In genomic region chr13:41960195-41960699, GRCh38 we compare ENCODE assay signal across 8 cellular contexts. TPM values are rescaled to one million over a fixed set of nuclear protein-coding genes. Genes with fewer than 3 reads are reported as not detected.
DNase-seq lines count a peak whose midpoint lies in the region; ATAC-seq, FAIRE-seq and TF ChIP-seq lines count a peak whose summit lies in the region.

No MANE protein-coding gene starts in this region.

- no peaks in the 10 kb centered on the region for H3K9me3 Mint-ChIP-seq in activated CD8-positive, alpha-beta T cell treated with anti-CD3 and anti-CD28 coated beads for 36 hours
- no peaks in the 10 kb centered on the region for H3K9me3 Mint-ChIP-seq in glutamatergic neuron (ENCODE audit: unreplicated experiment)

- no peak for FAIRE-seq in pancreas (lab: Jason Lieb, UNC)

- CTCF ChIA-PET in AG04450 (lab: Charles Lee): interaction anchor here (1.1 kb wide), 1 partner anchor 291 kb away, joined by 4 read pairs; no protein-coding TSS in a partner anchor
- CTCF ChIA-PET in activated CD8-positive, alpha-beta T cell treated with anti-CD3 and anti-CD28 coated beads for 36 hours (lab: Charles Lee): interaction anchor here (0.9 to 2.1 kb wide), 4 partner anchors 12 to 44 kb away, joined by 3 to 5 read pairs (median 5); no protein-coding TSS in a partner anchor

- H3K27me3 Mint-ChIP-seq in activated CD8-positive, alpha-beta T cell treated with anti-CD3 and anti-CD28 coated beads for 36 hours: peaks cover 2% of the 10 kb centered on the region
- H3K27me3 Mint-ChIP-seq in glutamatergic neuron (ENCODE audit: unreplicated experiment): peaks cover 8% of the 10 kb centered on the region

- H3K4me3 ChIP-seq in AG04450 (ENCODE audit: low read depth, low read length): peak overlapping the region; percentile 79
- H3K4me3 ChIP-seq in pancreas: peak overlapping the region; percentile 68 to 88 (median 81)

- H3K27me3 ChIP-seq in AG04450 (ENCODE audit: control insufficient read depth, insufficient read depth, low read length) (no peaks in the 10 kb centered on the region), pancreas (no peaks in the 10 kb centered on the region)

- no peaks in the 10 kb centered on the region for H3K36me3 ChIP-seq in pancreas

- TF ChIP-seq CTCF in AG04450 (IDR thresholded peaks at IDR 0.05; ENCODE audit: low read depth, low read length) (no peak), glutamatergic neuron (IDR thresholded peaks at IDR 0.05; ENCODE audit: partially characterized antibody, unreplicated experiment) (no peak), pancreas (IDR thresholded peaks at IDR 0.05) (no peak)
- no peak for TF ChIP-seq CTCF in activated CD8-positive, alpha-beta T cell treated with anti-CD3 and anti-CD28 coated beads for 36 hours (IDR thresholded peaks at IDR 0.05)

- POLR2A ChIA-PET in AG04450 (lab: Yijun Ruan, JAX): interaction anchor here (0.8 to 2.0 kb wide), 4 partner anchors 44 to 106 kb away, joined by 3 to 5 read pairs (median 3); partner anchors contain the start of gene DGKH
- POLR2A ChIA-PET in activated CD8-positive, alpha-beta T cell treated with anti-CD3 and anti-CD28 coated beads for 36 hours (lab: Charles Lee): interaction anchor here (0.6 to 2.2 kb wide), 13 partner anchors 12 to 454 kb away, joined by 3 to 10 read pairs (median 4); partner anchors contain the start of gene DGKH

- peaks cover 58% of the 10 kb centered on the region for H3K4me1 Mint-ChIP-seq in activated CD8-positive, alpha-beta T cell treated with anti-CD3 and anti-CD28 coated beads for 36 hours (ENCODE audit: low read depth)
- H3K4me1 Mint-ChIP-seq in glutamatergic neuron (ENCODE audit: low read depth, unreplicated experiment): peaks cover 6% of the 10 kb centered on the region

- peak; percentile 35 for ATAC-seq in GM18511 (IDR thresholded peaks at IDR 0.05; ENCODE audit: unreplicated experiment)
- peak; percentile 18 for ATAC-seq in HG03378 (IDR thresholded peaks at IDR 0.05; ENCODE audit: unreplicated experiment)
- peak; percentile 38 for ATAC-seq in activated CD8-positive, alpha-beta T cell treated with anti-CD3 and anti-CD28 coated beads for 36 hours
- ATAC-seq in pancreas: peak; percentile 27 to 62 (median 54)

- peaks cover 4 to 13% (median 6%) of the 10 kb centered on the region in 3 donors for H3K4me1 ChIP-seq in pancreas

- intact Hi-C loops in activated CD8-positive, alpha-beta T cell treated with anti-CD3 and anti-CD28 coated beads for 36 hours (cut with micrococcal nuclease): loop anchor here (5.0 kb wide), 2 partner anchors 43 to 77 kb away; no protein-coding TSS in a partner anchor
- intact Hi-C loops in pancreas (cut with DNase I): no loop called here

- H3K9me3 ChIP-seq in AG04450 (ENCODE audit: control insufficient read depth, insufficient read depth, low read length) (no peaks in the 10 kb centered on the region), pancreas (no peaks in the 10 kb centered on the region)

- peak overlapping the region; percentile 93 for H3K4me3 Mint-ChIP-seq in activated CD8-positive, alpha-beta T cell treated with anti-CD3 and anti-CD28 coated beads for 36 hours
- peak overlapping the region; percentile 94 for H3K4me3 Mint-ChIP-seq in glutamatergic neuron (ENCODE audit: unreplicated experiment)

- 2 to 3% methylated on average over 14 of the region's 14 CpGs for WGBS in pancreas, 2 donors

- peaks cover 6% of the 10 kb centered on the region for H3K36me3 Mint-ChIP-seq in activated CD8-positive, alpha-beta T cell treated with anti-CD3 and anti-CD28 coated beads for 36 hours (ENCODE audit: low read depth)
- no peaks in the 10 kb centered on the region for H3K36me3 Mint-ChIP-seq in glutamatergic neuron (ENCODE audit: unreplicated experiment)

- H3K27ac ChIP-seq in AG04450 (ENCODE audit: low read depth, low read length) (peak overlapping the region; percentile 34), pancreas (peak overlapping the region; percentile 67 to 84 (median 82))

- peak overlapping the region; percentile 96 for H3K27ac Mint-ChIP-seq in activated CD8-positive, alpha-beta T cell treated with anti-CD3 and anti-CD28 coated beads for 36 hours
- H3K27ac Mint-ChIP-seq in glutamatergic neuron (ENCODE audit: unreplicated experiment): peak overlapping the region; percentile 89

- DNase-seq in AG04450 (ENCODE audit: low read depth, low spot score) (no peak), glutamatergic neuron (no peak), pancreas (peak in 1 of 6 donors; percentile 4), activated gamma-delta T cell treated with Interleukin-2 at 50 U/mL for 16 hours (no peak), NCI-H2081 treated with DMSO at 0.1 percent for 48 hours (lab: John Stamatoyannopoulos, UW) (no peak)
- DNase-seq in activated CD8-positive, alpha-beta T cell treated with anti-CD3 and anti-CD28 coated beads for 36 hours: peak; percentile 11

RNA-seq across cellular contexts. Expression of gene VWA8, which starts 0.7 kb away (rescaled TPM):
- 10.4 and 12.4 TPM in 2 replicates for polyA plus RNA-seq in AG04450 (2011; rRNA removed)
- 18.7 and 28.1 TPM in 2 replicates for polyA minus RNA-seq in AG04450 (2011; rRNA and poly(A)+ RNA removed)
- total RNA-seq in activated CD8-positive, alpha-beta T cell treated with anti-CD3 and anti-CD28 coated beads for 36 hours: 10 to 100 TPM; 26.3 to 27.5 TPM
- 16.4 TPM for total RNA-seq in glutamatergic neuron (ENCODE audit: unreplicated experiment)
- total RNA-seq in pancreas: 10 to 100 TPM in 4 of 6 donors, 1 to 10 TPM in 2; 7.8 to 15.8 (median 10.3) TPM
- 1 to 10 TPM; 3.3 to 4.5 TPM for polyA plus RNA-seq in pancreas
